Comparison of ENCODE assay signal across 9 cellular contexts in genomic region chr6:111564482-111564945, GRCh38. TPM values are rescaled to one million over a fixed set of nuclear protein-coding genes. Genes with fewer than 3 reads are reported as not detected.
DNase-seq lines count a peak whose midpoint lies in the region; ATAC-seq and TF ChIP-seq lines count a peak whose summit lies in the region.
"Had no signal": no experiment of that assay in that cellular context is flagged by ENCODE, and none has a peak within 500 bp of the region (broad histone marks: within the 10 kb centered on the region; RNA-seq: fewer than 3 reads in every experiment).

No MANE protein-coding gene starts in this region.

- no peak overlapping the region for H3K4me3 Mint-ChIP-seq in activated CD4-positive, alpha-beta memory T cell treated with anti-CD3 and anti-CD28 coated beads for 36 hours
- no peak overlapping the region for H3K4me3 Mint-ChIP-seq in activated CD4-positive, alpha-beta memory T cell treated with anti-CD3 and anti-CD28 coated beads, Interleukin-2, amount 10 ng/mL, durations not matched to agents 7 days and 5 days
- H3K4me3 Mint-ChIP-seq in T-cell: no peak overlapping the region
- H3K4me3 Mint-ChIP-seq: natural killer cell treated with Interleukin-12 subunit alpha and Interleukin-12 subunit beta and Interleukin-15 and Interleukin-18, amount 100 ng/mL, for 72 hours had no signal

- H3K4me1 ChIP-seq in SJCRH30 (peaks cover 48% of the 10 kb centered on the region), cardiac muscle cell (ENCODE audit: low read depth) (peaks cover 25% of the 10 kb centered on the region), suprapubic skin (peaks cover 79% of the 10 kb centered on the region)

- no peaks in the 10 kb centered on the region for H3K27me3 ChIP-seq in SJCRH30
- H3K27me3 ChIP-seq in cardiac muscle cell: no peaks in the 10 kb centered on the region
- no peaks in the 10 kb centered on the region for H3K27me3 ChIP-seq in suprapubic skin

- TF ChIP-seq CTCF in cardiac muscle cell (IDR thresholded peaks at IDR 0.05; ENCODE audit: low read depth, low read length): no peak
- TF ChIP-seq CTCF in suprapubic skin (IDR thresholded peaks at IDR 0.05): no peak

- peak; percentile 50 for DNase-seq in activated CD4-positive, alpha-beta memory T cell treated with anti-CD3 and anti-CD28 coated beads for 36 hours
- DNase-seq in activated CD4-positive, alpha-beta memory T cell treated with anti-CD3 and anti-CD28 coated beads, Interleukin-2, amount 10 ng/mL, durations not matched to agents 7 days and 5 days: no peak
- DNase-seq in SJCRH30 (peak; percentile 47 to 63), cardiac muscle cell (ENCODE audit: low read depth in 1 of 2, low spot score in 1 of 2) (peak in 1 of 2 donors; percentile 29), suprapubic skin (ENCODE audit: low spot score in 2 of 2) (no peak), cortex of kidney (lab: John Stamatoyannopoulos, UW) (no peak), T-cell (no peak)

- H3K36me3 ChIP-seq in SJCRH30 (peaks cover 5% of the 10 kb centered on the region), cardiac muscle cell (peaks cover 8% of the 10 kb centered on the region), suprapubic skin (peaks cover 36% of the 10 kb centered on the region)

- no peak overlapping the region for H3K4me3 ChIP-seq in SJCRH30
- no peak overlapping the region for H3K4me3 ChIP-seq in cardiac muscle cell
- no peak overlapping the region for H3K4me3 ChIP-seq in suprapubic skin

- no peak for ATAC-seq in T-cell (replicated peaks in 1 of 4)
- no peak for ATAC-seq in GM21576 (IDR thresholded peaks at IDR 0.05; ENCODE audit: unreplicated experiment)

- CTCF ChIA-PET in activated CD4-positive, alpha-beta memory T cell treated with anti-CD3 and anti-CD28 coated beads for 36 hours (lab: Charles Lee): no interaction called here
- CTCF ChIA-PET in activated CD4-positive, alpha-beta memory T cell treated with anti-CD3 and anti-CD28 coated beads, Interleukin-2, amount 10 ng/mL, durations not matched to agents 7 days and 5 days (lab: Charles Lee): no interaction called here
- CTCF ChIA-PET in T-cell (lab: Charles Lee): interaction anchor here in 1 of 2 donors (0.5 kb wide), 1 partner anchor 74 kb away, joined by 6 read pairs; no protein-coding TSS in a partner anchor

- peaks cover 53% of the 10 kb centered on the region for H3K4me1 Mint-ChIP-seq in activated CD4-positive, alpha-beta memory T cell treated with anti-CD3 and anti-CD28 coated beads for 36 hours (ENCODE audit: low read depth)
- H3K4me1 Mint-ChIP-seq in activated CD4-positive, alpha-beta memory T cell treated with anti-CD3 and anti-CD28 coated beads, Interleukin-2, amount 10 ng/mL, durations not matched to agents 7 days and 5 days: peaks cover 50% of the 10 kb centered on the region
- peaks cover 40 to 58% (median 50%) of the 10 kb centered on the region in 3 donors for H3K4me1 Mint-ChIP-seq in T-cell

- POLR2A ChIA-PET in activated CD4-positive, alpha-beta memory T cell treated with anti-CD3 and anti-CD28 coated beads for 36 hours (lab: Charles Lee): no interaction called here
- POLR2A ChIA-PET in activated CD4-positive, alpha-beta memory T cell treated with anti-CD3 and anti-CD28 coated beads, Interleukin-2, amount 10 ng/mL, durations not matched to agents 7 days and 5 days (lab: Charles Lee): no interaction called here
- POLR2A ChIA-PET in T-cell (lab: Charles Lee): interaction anchor here (0.6 to 0.7 kb wide), 2 partner anchors 123 to 479 kb away, joined by 3 to 5 read pairs; no protein-coding TSS in a partner anchor

- intact Hi-C loops in activated CD4-positive, alpha-beta memory T cell treated with anti-CD3 and anti-CD28 coated beads for 36 hours (cut with micrococcal nuclease): no loop called here

- no peaks in the 10 kb centered on the region for H3K27me3 Mint-ChIP-seq in activated CD4-positive, alpha-beta memory T cell treated with anti-CD3 and anti-CD28 coated beads for 36 hours
- no peaks in the 10 kb centered on the region for H3K27me3 Mint-ChIP-seq in activated CD4-positive, alpha-beta memory T cell treated with anti-CD3 and anti-CD28 coated beads, Interleukin-2, amount 10 ng/mL, durations not matched to agents 7 days and 5 days
- no peaks in the 10 kb centered on the region for H3K27me3 Mint-ChIP-seq in T-cell
- H3K27me3 Mint-ChIP-seq: natural killer cell treated with Interleukin-12 subunit alpha and Interleukin-12 subunit beta and Interleukin-15 and Interleukin-18, amount 100 ng/mL, for 72 hours had no signal

- peaks cover 58% of the 10 kb centered on the region for H3K36me3 Mint-ChIP-seq in activated CD4-positive, alpha-beta memory T cell treated with anti-CD3 and anti-CD28 coated beads for 36 hours
- H3K36me3 Mint-ChIP-seq in activated CD4-positive, alpha-beta memory T cell treated with anti-CD3 and anti-CD28 coated beads, Interleukin-2, amount 10 ng/mL, durations not matched to agents 7 days and 5 days (ENCODE audit: low read depth): peaks cover 74% of the 10 kb centered on the region
- H3K36me3 Mint-ChIP-seq in T-cell: peaks cover 57% of the 10 kb centered on the region

- TF ChIP-seq POLR2A in suprapubic skin (IDR thresholded peaks at IDR 0.05): no peak

- H3K27ac Mint-ChIP-seq in activated CD4-positive, alpha-beta memory T cell treated with anti-CD3 and anti-CD28 coated beads for 36 hours: no peak overlapping the region
- no peak overlapping the region for H3K27ac Mint-ChIP-seq in activated CD4-positive, alpha-beta memory T cell treated with anti-CD3 and anti-CD28 coated beads, Interleukin-2, amount 10 ng/mL, durations not matched to agents 7 days and 5 days
- no peak overlapping the region for H3K27ac Mint-ChIP-seq in T-cell

- no peaks in the 10 kb centered on the region for H3K9me3 ChIP-seq in SJCRH30 (replicated peaks)
- H3K9me3 ChIP-seq in cardiac muscle cell (ENCODE audit: low read depth): no peaks in the 10 kb centered on the region
- no peaks in the 10 kb centered on the region for H3K9me3 ChIP-seq in suprapubic skin

- no peaks in the 10 kb centered on the region for H3K9me3 Mint-ChIP-seq in activated CD4-positive, alpha-beta memory T cell treated with anti-CD3 and anti-CD28 coated beads for 36 hours
- H3K9me3 Mint-ChIP-seq in activated CD4-positive, alpha-beta memory T cell treated with anti-CD3 and anti-CD28 coated beads, Interleukin-2, amount 10 ng/mL, durations not matched to agents 7 days and 5 days: no peaks in the 10 kb centered on the region
- H3K9me3 Mint-ChIP-seq in T-cell: no peaks in the 10 kb centered on the region
- H3K9me3 Mint-ChIP-seq: natural killer cell treated with Interleukin-12 subunit alpha and Interleukin-12 subunit beta and Interleukin-15 and Interleukin-18, amount 100 ng/mL, for 72 hours had no signal

- TF ChIP-seq EP300 in suprapubic skin (IDR thresholded peaks at IDR 0.05): no peak

- 23% methylated on average over 3 of the region's 4 CpGs for WGBS in suprapubic skin

- no peak overlapping the region for H3K27ac ChIP-seq in SJCRH30
- peak overlapping the region; percentile 74 for H3K27ac ChIP-seq in cardiac muscle cell
- peak overlapping the region; percentile 75 for H3K27ac ChIP-seq in suprapubic skin

RNA-seq across cellular contexts. Expression of gene TRAF3IP2, which starts 41.2 kb away (rescaled TPM):
- total RNA-seq in activated CD4-positive, alpha-beta memory T cell treated with anti-CD3 and anti-CD28 coated beads for 36 hours: 10 to 100 TPM; 42.0 to 43.2 TPM
- total RNA-seq in activated CD4-positive, alpha-beta memory T cell treated with anti-CD3 and anti-CD28 coated beads, Interleukin-2, amount 10 ng/mL, durations not matched to agents 7 days and 5 days: 10 to 100 TPM; 25.2 to 29.6 TPM
- total RNA-seq in SJCRH30 (2014; rRNA removed; shearing (Covaris generic)): 41.2 and 43.6 TPM in 2 replicates
- total RNA-seq in cardiac muscle cell (19.0 and 28.9 TPM in 2 replicates), suprapubic skin (10 to 100 TPM; 59.7 to 64.0 (median 60.9) TPM), T-cell (10 to 100 TPM; 13.8 to 21.8 (median 20.6) TPM)
- polyA plus RNA-seq in cardiac muscle cell: 15.2 and 20.8 TPM in 2 replicates

Comparison
In these comparisons a context has a peak if more than half of its experiments do, and no peak if none do; other contexts are left out.
1. DNase-seq: peak in activated CD4-positive, alpha-beta memory T cell treated with anti-CD3 and anti-CD28 coated beads for 36 hours (single experiment) and SJCRH30 (2 of 2); none in activated CD4-positive, alpha-beta memory T cell treated with anti-CD3 and anti-CD28 coated beads, Interleukin-2, amount 10 ng/mL, durations not matched to agents 7 days and 5 days (single experiment), suprapubic skin (0 of 2), cortex of kidney (single experiment) and T-cell (0 of 34).
2. POLR2A ChIA-PET loops: an anchor here in T-cell (0.6 to 0.7 kb wide); none called in activated CD4-positive, alpha-beta memory T cell treated with anti-CD3 and anti-CD28 coated beads for 36 hours and activated CD4-positive, alpha-beta memory T cell treated with anti-CD3 and anti-CD28 coated beads, Interleukin-2, amount 10 ng/mL, durations not matched to agents 7 days and 5 days.